In genomic region chr10:10902951-10903350, GRCh38 we compare ENCODE assay signal across 30 cellular contexts.
"Had no signal": no experiment of that assay in that cellular context is flagged by ENCODE, and none has a peak within 500 bp of the region (broad histone marks: within the 10 kb centered on the region; RNA-seq: fewer than 3 reads in every experiment).

No MANE protein-coding gene starts in this region.

- FAIRE-seq: astrocyte, bronchial epithelial cell had no signal

- H3K27ac ChIP-seq: adrenal gland, cardiac muscle cell, WERI-Rb-1 had no signal

- H3K36me3 ChIP-seq: adrenal gland, cardiac muscle cell, WERI-Rb-1 had no signal

- H3K9me3 ChIP-seq: adrenal gland had no signal

- H3K27me3 ChIP-seq: adrenal gland, cardiac muscle cell had no signal

- DNase-seq: activated CD4-positive, alpha-beta memory T cell treated with anti-CD3 and anti-CD28 coated beads, Interleukin-2, amount 10 ng/mL, durations not matched to agents 7 days and 5 days; activated CD4-positive, alpha-beta T cell treated with anti-CD3 and anti-CD28 coated beads for 1 hour; activated CD4-positive, alpha-beta T cell treated with anti-CD3 and anti-CD28 coated beads, Interleukin-2, amount 10 ng/mL, durations not matched to agents 7 days and 5 days; activated CD4-positive, alpha-beta T cell treated with anti-CD3 and anti-CD28 coated beads, Interleukin-2, amount 50 U/mL, for 48 hours; activated CD4-positive, CD25-positive, alpha-beta regulatory T cell; activated CD8-positive, alpha-beta memory T cell treated with anti-CD3 and anti-CD28 coated beads for 24 hours; activated CD8-positive, alpha-beta memory T cell treated with anti-CD3 and anti-CD28 coated beads, Interleukin-2, amount 10 ng/mL, durations not matched to agents 7 days and 5 days; activated CD8-positive, alpha-beta memory T cell treated with anti-CD3 and anti-CD28 coated beads, Interleukin-2, amount 50 U/mL, for 48 hours; activated CD8-positive, alpha-beta T cell treated with anti-CD3 and anti-CD28 coated beads, Interleukin-2, amount 10 ng/mL, durations not matched to agents 7 days and 5 days; activated effector memory CD4-positive, alpha-beta T cell treated with Interleukin-2 at 50 U/mL for 16 hours; activated gamma-delta T cell; activated naive CD4-positive, alpha-beta T cell treated with anti-CD3 and anti-CD28 coated beads, Interleukin-2, amount 10 ng/mL, durations not matched to agents 7 days and 5 days; activated naive CD4-positive, alpha-beta T cell treated with Interleukin-2 at 50 U/mL for 16 hours; activated naive CD8-positive, alpha-beta T cell treated with anti-CD3 and anti-CD28 coated beads, Interleukin-2, amount 10 ng/mL, durations not matched to agents 7 days and 5 days; activated naive CD8-positive, alpha-beta T cell treated with anti-CD3 and anti-CD28 coated beads, Interleukin-2, amount 50 U/mL, for 24 hours; activated T-cell treated with anti-CD3 and anti-CD28 coated beads, Interleukin-2, amount 50 U/mL, for 24 hours; activated T-cell treated with anti-CD3 and anti-CD28 coated beads, Interleukin-2, amount 50 U/mL, for 48 hours; adrenal gland; amniotic stem cell; aorta; caudate nucleus; cerebellar nuclear complex; T-helper 1 cell; T-helper 2 cell; T-helper 9 cell; WERI-Rb-1 had no signal

- ATAC-seq: activated CD4-positive, CD25-positive, alpha-beta regulatory T cell treated with anti-CD3 and anti-CD28 coated beads, Interleukin-2, amount 50 U/mL, for 24 hours; activated CD8-positive, alpha-beta memory T cell treated with anti-CD3 and anti-CD28 coated beads, Interleukin-2, amount 10 ng/mL, durations not matched to agents 7 days and 5 days; activated CD8-positive, alpha-beta T cell treated with anti-CD3 and anti-CD28 coated beads, Interleukin-2, amount 10 ng/mL, durations not matched to agents 7 days and 5 days; activated naive CD8-positive, alpha-beta T cell treated with anti-CD3 and anti-CD28 coated beads, Interleukin-2, amount 50 U/mL, for 24 hours had no signal

- H3K4me1 ChIP-seq: adrenal gland had no signal

- H3K4me3 ChIP-seq: adrenal gland, cardiac muscle cell had no signal
